ENCODE assay signal across 25 cellular contexts in genomic region chr7:77833136-77833535, GRCh38. TPM values are rescaled to one million over a fixed set of nuclear protein-coding genes. Genes with fewer than 3 reads are reported as not detected.
DNase-seq lines count a peak whose midpoint lies in the region; ATAC-seq, FAIRE-seq and TF ChIP-seq lines count a peak whose summit lies in the region.
"Had no signal": no experiment of that assay in that cellular context is flagged by ENCODE, and none has a peak within 500 bp of the region (broad histone marks: within the 10 kb centered on the region; RNA-seq: fewer than 3 reads in every experiment).

No MANE protein-coding gene starts in this region.

- H3K27me3 Mint-ChIP-seq in activated naive CD4-positive, alpha-beta T cell treated with anti-CD3 and anti-CD28 coated beads, Interleukin-2, amount 50 U/mL, for 24 hours, result no peaks in the 10 kb centered on the region
- no peaks in the 10 kb centered on the region for H3K27me3 Mint-ChIP-seq in HFFc6 (ENCODE audit: insufficient read depth)
- no peaks in the 10 kb centered on the region for H3K27me3 Mint-ChIP-seq in astrocyte (ENCODE audit: low read depth, unreplicated experiment)
- H3K27me3 Mint-ChIP-seq: activated CD4-positive, alpha-beta T cell treated with anti-CD3 and anti-CD28 coated beads, Interleukin-2, amount 10 ng/mL, durations not matched to agents 7 days and 5 days; naive thymus-derived CD8-positive, alpha-beta T cell had no signal

- ATAC-seq in activated naive CD4-positive, alpha-beta T cell treated with anti-CD3 and anti-CD28 coated beads, Interleukin-2, amount 50 U/mL, for 72 hours, result no peak
- ATAC-seq: GM12878; left lung; naive thymus-derived CD8-positive, alpha-beta T cell; upper lobe of right lung had no signal

- TF ChIP-seq CTCF in HFFc6 (IDR thresholded peaks at IDR 0.05) (no peak), astrocyte (IDR thresholded peaks at IDR 0.05; ENCODE audit: insufficient read depth, low read depth, low read length) (no peak), prostate gland (IDR thresholded peaks at IDR 0.05) (no peak), SK-N-SH (IDR thresholded peaks at IDR 0.05) (no peak)

- peak; percentile 32 for FAIRE-seq in astrocyte (lab: Jason Lieb, UNC)
- FAIRE-seq: GM12878 had no signal

- H3K36me3 ChIP-seq in astrocyte (ENCODE audit: insufficient read depth, low read length) (no peaks in the 10 kb centered on the region), prostate gland (no peaks in the 10 kb centered on the region), SK-N-SH (replicated peaks in 1 of 2; ENCODE audit: control insufficient read depth in 1 of 2, insufficient read depth in 2 of 2, low read length in 1 of 2) (no peaks in the 10 kb centered on the region)
- H3K36me3 ChIP-seq: ascending aorta, left lung, right atrium auricular region, upper lobe of right lung had no signal

- H3F3A ChIP-seq in SK-N-SH (replicated peaks; ENCODE audit: insufficient read depth), result peaks cover 2% of the 10 kb centered on the region

- peak overlapping the region; percentile 18 for H3K27ac Mint-ChIP-seq in activated naive CD4-positive, alpha-beta T cell treated with anti-CD3 and anti-CD28 coated beads, Interleukin-2, amount 50 U/mL, for 24 hours
- H3K27ac Mint-ChIP-seq in activated naive CD4-positive, alpha-beta T cell treated with anti-CD3 and anti-CD28 coated beads, Interleukin-2, amount 50 U/mL, for 72 hours, result no peak overlapping the region
- H3K27ac Mint-ChIP-seq in HFFc6 (peak overlapping the region; percentile 67), astrocyte (ENCODE audit: unreplicated experiment) (no peak overlapping the region)

- no peaks in the 10 kb centered on the region for H3K9me3 Mint-ChIP-seq in activated naive CD4-positive, alpha-beta T cell treated with anti-CD3 and anti-CD28 coated beads, Interleukin-2, amount 50 U/mL, for 24 hours
- H3K9me3 Mint-ChIP-seq in activated naive CD4-positive, alpha-beta T cell treated with anti-CD3 and anti-CD28 coated beads, Interleukin-2, amount 50 U/mL, for 72 hours, result peaks cover 0 to 6% of the 10 kb centered on the region in 2 donors
- H3K9me3 Mint-ChIP-seq in HFFc6 (no peaks in the 10 kb centered on the region; the same call in 1 of the 2 replicates), astrocyte (ENCODE audit: unreplicated experiment) (no peaks in the 10 kb centered on the region)
- H3K9me3 Mint-ChIP-seq: activated CD4-positive, alpha-beta T cell treated with anti-CD3 and anti-CD28 coated beads, Interleukin-2, amount 10 ng/mL, durations not matched to agents 7 days and 5 days had no signal

- CTCF ChIA-PET in SK-N-SH (lab: Yijun Ruan, JAX), result interaction anchor here (1.2 kb wide), 1 partner anchor 10 kb away, joined by 3 read pairs; no protein-coding TSS in a partner anchor

- TF ChIP-seq EP300 in SK-N-SH (IDR thresholded peaks at IDR 0.05; ENCODE audit: borderline replicate concordance in 1 of 2, low read depth in 1 of 2, low read length in 1 of 2), result no peak

- H2AFZ ChIP-seq in astrocyte (ENCODE audit: low read depth, low read length) (no peak overlapping the region), SK-N-SH (ENCODE audit: low read depth) (no peak overlapping the region)

- no peaks in the 10 kb centered on the region for H3K9me2 ChIP-seq in SK-N-SH

- peaks cover 3% of the 10 kb centered on the region for H3K36me3 Mint-ChIP-seq in activated naive CD4-positive, alpha-beta T cell treated with anti-CD3 and anti-CD28 coated beads, Interleukin-2, amount 50 U/mL, for 24 hours
- H3K36me3 Mint-ChIP-seq in activated naive CD4-positive, alpha-beta T cell treated with anti-CD3 and anti-CD28 coated beads, Interleukin-2, amount 50 U/mL, for 72 hours, result peaks cover 0 to 16% of the 10 kb centered on the region in 2 donors
- H3K36me3 Mint-ChIP-seq in HFFc6 (ENCODE audit: low read depth) (peaks cover 18% of the 10 kb centered on the region; the same call in 1 of the 2 replicates), astrocyte (ENCODE audit: low read depth, unreplicated experiment) (no peaks in the 10 kb centered on the region)

- TF ChIP-seq RAD21 in SK-N-SH (IDR thresholded peaks at IDR 0.05; ENCODE audit: low read length), result no peak

- POLR2A ChIA-PET in SK-N-SH (lab: Yijun Ruan, JAX), result no interaction called here

- H3K4me3 Mint-ChIP-seq in activated naive CD4-positive, alpha-beta T cell treated with anti-CD3 and anti-CD28 coated beads, Interleukin-2, amount 50 U/mL, for 24 hours, result no peak overlapping the region
- H3K4me3 Mint-ChIP-seq in HFFc6, result no peak overlapping the region; the same call in 1 of the 2 replicates
- H3K4me3 Mint-ChIP-seq in astrocyte (ENCODE audit: unreplicated experiment), result no peak overlapping the region
- H3K4me3 Mint-ChIP-seq: activated CD4-positive, alpha-beta T cell treated with anti-CD3 and anti-CD28 coated beads, Interleukin-2, amount 10 ng/mL, durations not matched to agents 7 days and 5 days had no signal

- H3K9ac ChIP-seq in astrocyte (ENCODE audit: low read length) (no peak overlapping the region), SK-N-SH (no peak overlapping the region)

- DNase-seq in activated naive CD4-positive, alpha-beta T cell treated with anti-CD3 and anti-CD28 coated beads, Interleukin-2, amount 50 U/mL, for 72 hours (ENCODE audit: low spot score in 2 of 2), result no peak
- DNase-seq in HFFc6 (peak; percentile 2), astrocyte (ENCODE audit: low read depth) (no peak), prostate gland (ENCODE audit: low spot score) (no peak), SK-N-SH (no peak), NCI-H1436 (lab: John Stamatoyannopoulos, UW) (no peak), NCI-H1417 (lab: John Stamatoyannopoulos, UW) (no peak)
- DNase-seq: activated CD4-positive, alpha-beta T cell treated with anti-CD3 and anti-CD28 coated beads, Interleukin-2, amount 10 ng/mL, durations not matched to agents 7 days and 5 days; activated naive CD4-positive, alpha-beta T cell treated with Interleukin-2 at 50 U/mL for 16 hours; central memory CD4-positive, alpha-beta T cell; DMS53; foreskin fibroblast; KG1; left lung; naive thymus-derived CD8-positive, alpha-beta T cell; NCI-H187; NCI-H774; OCI-M1; Right ventricle myocardium superior; stimulated activated CD4-positive, alpha-beta T cell treated with anti-CD3 and anti-CD28 coated beads, Interleukin-12 subunit alpha, Interleukin-12 subunit beta, amount 100 ng/mL, for 4 hours; upper lobe of right lung had no signal

- H4K20me1 ChIP-seq in astrocyte (ENCODE audit: insufficient read depth, low read length) (peaks cover 12% of the 10 kb centered on the region), SK-N-SH (ENCODE audit: insufficient read depth) (no peaks in the 10 kb centered on the region)

- 100% methylated on average over 1 of the region's 1 CpG for WGBS in prostate gland
- 100% methylated on average over 1 of the region's 1 CpG for WGBS in SK-N-SH (ENCODE audit: low lambda C conversion rate)

- no peak overlapping the region for H3K27ac ChIP-seq in astrocyte (ENCODE audit: low read depth, low read length)
- H3K27ac ChIP-seq in prostate gland, result no peak overlapping the region
- H3K27ac ChIP-seq in SK-N-SH (ENCODE audit: low read depth in 2 of 2, low read length in 1 of 2), result no peak overlapping the region
- H3K27ac ChIP-seq: ascending aorta, left lung, right atrium auricular region, upper lobe of right lung had no signal

- H3K79me2 ChIP-seq in astrocyte (ENCODE audit: insufficient read depth, low read length) (peaks cover 31% of the 10 kb centered on the region), SK-N-SH (ENCODE audit: insufficient read depth) (peaks cover 38% of the 10 kb centered on the region)

- TF ChIP-seq POLR2A in prostate gland (IDR thresholded peaks at IDR 0.05), result no peak

- H3K4me1 ChIP-seq in astrocyte (ENCODE audit: insufficient read depth, low read length), result peaks cover 6% of the 10 kb centered on the region
- no peaks in the 10 kb centered on the region for H3K4me1 ChIP-seq in prostate gland (replicated peaks)
- H3K4me1 ChIP-seq in SK-N-SH (ENCODE audit: control insufficient read depth in 1 of 2, insufficient read depth in 2 of 2, low read depth in 1 of 2, low read length in 1 of 2), result peaks cover 4 to 6% of the 10 kb centered on the region in 2 experiments; a peak in 3 of 4 replicates
- H3K4me1 ChIP-seq: ascending aorta had no signal

- intact Hi-C loops in prostate gland (cut with DNase I), result no loop called here

- H3K27me3 ChIP-seq in astrocyte (ENCODE audit: insufficient read depth, low read length) (no peaks in the 10 kb centered on the region), prostate gland (replicated peaks; ENCODE audit: insufficient read depth) (no peaks in the 10 kb centered on the region), SK-N-SH (ENCODE audit: insufficient read depth) (no peaks in the 10 kb centered on the region)
- H3K27me3 ChIP-seq: ascending aorta, left lung, right atrium auricular region, upper lobe of right lung had no signal

- peaks cover 53% of the 10 kb centered on the region for H3K4me1 Mint-ChIP-seq in activated naive CD4-positive, alpha-beta T cell treated with anti-CD3 and anti-CD28 coated beads, Interleukin-2, amount 50 U/mL, for 24 hours
- H3K4me1 Mint-ChIP-seq in HFFc6 (ENCODE audit: low read depth) (peaks cover 59% of the 10 kb centered on the region), astrocyte (ENCODE audit: low read depth, unreplicated experiment) (peaks cover 8% of the 10 kb centered on the region)

- no peak overlapping the region for H3K4me3 ChIP-seq in astrocyte (ENCODE audit: insufficient read depth, low read depth, low read length)
- H3K4me3 ChIP-seq in prostate gland, result no peak overlapping the region
- H3K4me3 ChIP-seq in SK-N-SH (ENCODE audit: low read depth in 2 of 2, low read length in 1 of 2), result no peak overlapping the region
- H3K4me3 ChIP-seq: ascending aorta, GM12878, left lung, right atrium auricular region, upper lobe of right lung had no signal

- H3K4me2 ChIP-seq in astrocyte (ENCODE audit: low read length) (no peak overlapping the region), SK-N-SH (no peak overlapping the region)

- H3K9me3 ChIP-seq in astrocyte (ENCODE audit: insufficient read depth, low read depth, low read length) (no peaks in the 10 kb centered on the region), prostate gland (no peaks in the 10 kb centered on the region), SK-N-SH (no peaks in the 10 kb centered on the region)
- H3K9me3 ChIP-seq: ascending aorta, left lung, right atrium auricular region, upper lobe of right lung had no signal

RNA-seq across cellular contexts. Expression of gene PHTF2, which starts 34.6 kb away (rescaled TPM):
- 10 to 100 TPM; 22.8 to 31.1 TPM for total RNA-seq in activated naive CD4-positive, alpha-beta T cell treated with anti-CD3 and anti-CD28 coated beads, Interleukin-2, amount 50 U/mL, for 72 hours
- total RNA-seq in HFFc6 (2021; fragmentation: NEBNext Ultra II Directional; extraction: Animal tissue kit (Norgen Biotek cat#: 25700)), result 10 to 100 TPM; 59.8 to 83.2 (median 71.9) TPM
- 27.0 and 36.2 TPM in 2 replicates for total RNA-seq in astrocyte
- 10 to 100 TPM in 1 of 2 donors, 1 to 10 TPM in 1; 7.7 to 17.3 TPM for total RNA-seq in prostate gland
- polyA plus RNA-seq in SK-N-SH (2012; rRNA removed), result 21.2 and 29.1 TPM in 2 replicates
- 34.7 and 36.5 TPM in 2 replicates for polyA plus RNA-seq in SK-N-SH (2012; cell fraction: cytosol; rRNA removed)
- 7.9 and 20.6 TPM in 2 replicates for polyA plus RNA-seq in SK-N-SH (2012; cell fraction: nucleus; rRNA removed)

RNA-seq across cellular contexts. Expression of gene TMEM60, which starts 34.9 kb away (rescaled TPM):
- 1 to 10 TPM; 7.1 to 9.5 TPM for total RNA-seq in activated naive CD4-positive, alpha-beta T cell treated with anti-CD3 and anti-CD28 coated beads, Interleukin-2, amount 50 U/mL, for 72 hours
- 10 to 100 TPM; 20.7 to 25.6 (median 23.7) TPM for total RNA-seq in HFFc6 (2021; fragmentation: NEBNext Ultra II Directional; extraction: Animal tissue kit (Norgen Biotek cat#: 25700))
- total RNA-seq in astrocyte (12.2 and 13.2 TPM in 2 replicates), prostate gland (10 to 100 TPM; 17.5 to 20.6 TPM)
- 24.8 and 32.5 TPM in 2 replicates for polyA plus RNA-seq in SK-N-SH (2012; rRNA removed)
- 42.4 and 57.3 TPM in 2 replicates for polyA plus RNA-seq in SK-N-SH (2012; cell fraction: cytosol; rRNA removed)
- polyA plus RNA-seq in SK-N-SH (2012; cell fraction: nucleus; rRNA removed), result 4.2 and 9.1 TPM in 2 replicates
- total RNA-seq: ascending aorta had no signal

Comparison
In these comparisons a context has a peak if more than half of its experiments do, and no peak if none do; other contexts are left out.
1. H3K27ac Mint-ChIP-seq: peak in activated naive CD4-positive, alpha-beta T cell treated with anti-CD3 and anti-CD28 coated beads, Interleukin-2, amount 50 U/mL, for 24 hours (single experiment) and HFFc6 (single experiment); none in activated naive CD4-positive, alpha-beta T cell treated with anti-CD3 and anti-CD28 coated beads, Interleukin-2, amount 50 U/mL, for 72 hours (0 of 2) and astrocyte (single experiment).